ENCODE assay signal across 20 cellular contexts in the genomic region with DNA sequence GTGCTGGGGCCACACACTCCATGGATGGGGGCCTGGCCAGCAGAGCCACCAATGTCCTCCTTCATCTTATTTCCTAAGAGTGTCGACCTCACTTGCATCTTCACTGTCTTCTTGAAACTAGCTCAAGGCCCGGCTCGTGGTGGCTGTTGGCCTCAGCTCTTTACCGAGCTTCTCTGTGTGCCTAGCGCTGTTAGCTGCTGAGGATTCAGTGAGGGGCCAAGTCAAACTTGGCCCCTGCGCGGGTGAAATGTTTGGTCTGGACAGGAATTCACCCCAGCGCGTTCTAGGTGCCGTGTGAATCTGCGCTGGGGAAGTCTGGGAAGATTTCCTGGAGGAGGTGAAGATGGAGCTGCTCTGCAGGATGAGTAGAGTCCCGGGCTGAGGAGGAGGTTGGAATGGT. TPM values are rescaled to one million over a fixed set of nuclear protein-coding genes. Genes with fewer than 3 reads are reported as not detected.
DNase-seq lines count a peak whose midpoint lies in the region; ATAC-seq and TF ChIP-seq lines count a peak whose summit lies in the region.
"Had no signal": no experiment of that assay in that cellular context is flagged by ENCODE, and none has a peak within 500 bp of the region (broad histone marks: within the 10 kb centered on the region; RNA-seq: fewer than 3 reads in every experiment).

No MANE protein-coding gene starts in this region.

- H3K27me3 Mint-ChIP-seq in CD14-positive monocyte (ENCODE audit: low read depth in 3 of 3) (peaks cover 12 to 28% (median 19%) of the 10 kb centered on the region in 3 donors), endothelial cell (ENCODE audit: unreplicated experiment) (peaks cover 4% of the 10 kb centered on the region), neural progenitor cell (ENCODE audit: insufficient read depth, low read depth) (peaks cover 17% of the 10 kb centered on the region)
- peaks cover 71 to 90% of the 10 kb centered on the region in 2 donors for H3K27me3 Mint-ChIP-seq in effector memory CD8-positive, alpha-beta T cell

- ATAC-seq in effector memory CD8-positive, alpha-beta T cell (replicated peaks) = no peak
- ATAC-seq in stimulated activated effector memory CD8-positive, alpha-beta T cell treated with anti-CD3 and anti-CD28 coated beads, Interleukin-12 subunit alpha, Interleukin-12 subunit beta, amount 100 ng/mL, for 72 hours = no peak
- ATAC-seq: K562 had no signal

- peaks cover 42% of the 10 kb centered on the region for H4K20me1 ChIP-seq in neural progenitor cell (ENCODE audit: low read depth)

- H3K4me3 ChIP-seq in neural progenitor cell (no peak overlapping the region), transverse colon (no peak overlapping the region)
- H3K4me3 ChIP-seq: K562 had no signal

- H3K4me1 Mint-ChIP-seq in CD14-positive monocyte (no peaks in the 10 kb centered on the region), endothelial cell (ENCODE audit: unreplicated experiment) (peaks cover 3% of the 10 kb centered on the region), neural progenitor cell (peaks cover 49% of the 10 kb centered on the region)
- peaks cover 0 to 2% of the 10 kb centered on the region in 2 donors for H3K4me1 Mint-ChIP-seq in effector memory CD8-positive, alpha-beta T cell (ENCODE audit: low read depth in 2 of 2)
- no peaks in the 10 kb centered on the region for H3K4me1 Mint-ChIP-seq in stimulated activated effector memory CD8-positive, alpha-beta T cell treated with anti-CD3 and anti-CD28 coated beads, Interleukin-12 subunit alpha, Interleukin-12 subunit beta, amount 100 ng/mL, for 72 hours
- H3K4me1 Mint-ChIP-seq: CD4-positive, alpha-beta memory T cell had no signal

- H2AFZ ChIP-seq in neural progenitor cell (replicated peaks) = no peak overlapping the region

- H3K79me2 ChIP-seq in neural progenitor cell (ENCODE audit: low read depth) = no peaks in the 10 kb centered on the region

- DNase-seq in CD14-positive monocyte (ENCODE audit: low spot score) = peak; percentile 9
- no peak for DNase-seq in endothelial cell (ENCODE audit: low spot score)
- DNase-seq in neural progenitor cell (ENCODE audit: low spot score) = no peak
- DNase-seq in transverse colon = no peak
- no peak for DNase-seq in retina
- DNase-seq in effector memory CD8-positive, alpha-beta T cell = no peak
- DNase-seq in HT-29 (ENCODE audit: low spot score) = no peak
- DNase-seq in stimulated activated effector memory CD8-positive, alpha-beta T cell treated with anti-CD3 and anti-CD28 coated beads, Interleukin-12 subunit alpha, Interleukin-12 subunit beta, amount 100 ng/mL, for 72 hours (ENCODE audit: low spot score in 2 of 2) = no peak
- DNase-seq: CD4-positive, alpha-beta memory T cell; DND-41; GDM1; NCI-H1048; NCI-H146; NCI-H2081 treated with DMSO at 0.1 percent for 48 hours; NCI-H2227 treated with DMSO at 0.1 percent for 48 hours; NCI-H526; OCI-M1; RPMI8226 had no signal

- no peak overlapping the region for H3K4me3 Mint-ChIP-seq in CD14-positive monocyte
- no peak overlapping the region for H3K4me3 Mint-ChIP-seq in endothelial cell (ENCODE audit: unreplicated experiment)
- peak overlapping the region; percentile 31 for H3K4me3 Mint-ChIP-seq in neural progenitor cell
- no peak overlapping the region for H3K4me3 Mint-ChIP-seq in effector memory CD8-positive, alpha-beta T cell
- no peak overlapping the region for H3K4me3 Mint-ChIP-seq in stimulated activated effector memory CD8-positive, alpha-beta T cell treated with anti-CD3 and anti-CD28 coated beads, Interleukin-12 subunit alpha, Interleukin-12 subunit beta, amount 100 ng/mL, for 72 hours

- in situ Hi-C loops in transverse colon (cut with MboI; ENCODE audit: low pct_ligation_motif_present in 1 of 4, low pct_unique_long_range_greater_than_20kb in 1 of 4, low sequenced_read_pairs in 3 of 4) = no loop called here

- H3K27me3 ChIP-seq in neural progenitor cell (no peaks in the 10 kb centered on the region), transverse colon (peaks cover 6% of the 10 kb centered on the region)

- H3K27ac Mint-ChIP-seq in CD14-positive monocyte = no peak overlapping the region
- H3K27ac Mint-ChIP-seq in endothelial cell (ENCODE audit: unreplicated experiment) = peak overlapping the region; percentile 25
- peak overlapping the region; percentile 89 for H3K27ac Mint-ChIP-seq in neural progenitor cell
- H3K27ac Mint-ChIP-seq in effector memory CD8-positive, alpha-beta T cell = no peak overlapping the region
- no peak overlapping the region for H3K27ac Mint-ChIP-seq in stimulated activated effector memory CD8-positive, alpha-beta T cell treated with anti-CD3 and anti-CD28 coated beads, Interleukin-12 subunit alpha, Interleukin-12 subunit beta, amount 100 ng/mL, for 72 hours
- H3K27ac Mint-ChIP-seq: CD4-positive, alpha-beta memory T cell had no signal

- TF ChIP-seq CTCF in CD14-positive monocyte (IDR thresholded peaks at IDR 0.05) = no peak
- TF ChIP-seq CTCF in endothelial cell (IDR thresholded peaks at IDR 0.05; ENCODE audit: unreplicated experiment) = no peak
- TF ChIP-seq CTCF in neural progenitor cell (IDR thresholded peaks at IDR 0.05) = no peak
- no peak for TF ChIP-seq CTCF in transverse colon (IDR thresholded peaks at IDR 0.05)

- WGBS in transverse colon (ENCODE audit: low coverage in 1 of 2), 2 donors = 94% methylated on average over 12 of the region's 12 CpGs; no CpG with 5 or more reads in 1 of the 2 donors

- H3F3A ChIP-seq in neural progenitor cell (ENCODE audit: low read depth) = peaks cover 7% of the 10 kb centered on the region

- H3K4me2 ChIP-seq in neural progenitor cell = no peak overlapping the region

- no peak for TF ChIP-seq POLR2A in transverse colon (IDR thresholded peaks at IDR 0.05)

- TF ChIP-seq EP300 in transverse colon (IDR thresholded peaks at IDR 0.05; ENCODE audit: low read depth) = no peak

- no peak overlapping the region for H3K9ac ChIP-seq in neural progenitor cell

- no peak overlapping the region for H3K27ac ChIP-seq in neural progenitor cell
- H3K27ac ChIP-seq in transverse colon = peak overlapping the region in 3 of 4 donors; percentile 11 to 49 (median 40)
- H3K27ac ChIP-seq: HL-60 had no signal

- intact Hi-C loops in CD14-positive monocyte (cut with micrococcal nuclease) (no loop called here), transverse colon (cut with DNase I; ENCODE audit: low total_unique reads) (no loop called here)

- H3K4me1 ChIP-seq in neural progenitor cell = peaks cover 4% of the 10 kb centered on the region
- peaks cover 0 to 2% (median 1%) of the 10 kb centered on the region in 4 donors for H3K4me1 ChIP-seq in transverse colon

- H3K36me3 ChIP-seq in neural progenitor cell = no peaks in the 10 kb centered on the region
- no peaks in the 10 kb centered on the region for H3K36me3 ChIP-seq in transverse colon

- H3K9me3 ChIP-seq in neural progenitor cell (ENCODE audit: low read depth) (no peaks in the 10 kb centered on the region), transverse colon (no peaks in the 10 kb centered on the region)

- H3K9me3 Mint-ChIP-seq in CD14-positive monocyte (peaks cover 0 to 2% (median 0%) of the 10 kb centered on the region in 7 donors), endothelial cell (ENCODE audit: unreplicated experiment) (no peaks in the 10 kb centered on the region), neural progenitor cell (no peaks in the 10 kb centered on the region)
- no peaks in the 10 kb centered on the region for H3K9me3 Mint-ChIP-seq in effector memory CD8-positive, alpha-beta T cell
- H3K9me3 Mint-ChIP-seq in stimulated activated effector memory CD8-positive, alpha-beta T cell treated with anti-CD3 and anti-CD28 coated beads, Interleukin-12 subunit alpha, Interleukin-12 subunit beta, amount 100 ng/mL, for 72 hours = no peaks in the 10 kb centered on the region
- H3K9me3 Mint-ChIP-seq: CD4-positive, alpha-beta memory T cell had no signal

- H3K36me3 Mint-ChIP-seq in CD14-positive monocyte (no peaks in the 10 kb centered on the region), endothelial cell (ENCODE audit: low read depth, unreplicated experiment) (no peaks in the 10 kb centered on the region), neural progenitor cell (no peaks in the 10 kb centered on the region)
- peaks cover 3% of the 10 kb centered on the region for H3K36me3 Mint-ChIP-seq in effector memory CD8-positive, alpha-beta T cell (ENCODE audit: insufficient read depth)
- H3K36me3 Mint-ChIP-seq in stimulated activated effector memory CD8-positive, alpha-beta T cell treated with anti-CD3 and anti-CD28 coated beads, Interleukin-12 subunit alpha, Interleukin-12 subunit beta, amount 100 ng/mL, for 72 hours = no peaks in the 10 kb centered on the region
- H3K36me3 Mint-ChIP-seq: CD4-positive, alpha-beta memory T cell had no signal

RNA-seq across cellular contexts. Expression of gene SORCS2, which starts 8.5 kb away (rescaled TPM):
- under 1 TPM in 1 of 2 donors, not detected in 1; 0.46 TPM for polyA plus RNA-seq in CD14-positive monocyte
- total RNA-seq in endothelial cell (ENCODE audit: unreplicated experiment) (1.3 TPM), neural progenitor cell (ENCODE audit: low replicate concordance) (5.2 and 12.9 TPM in 2 replicates), transverse colon (1 to 10 TPM in 1 of 4 donors, under 1 TPM in 2, not detected in 1; 0.48 to 1.8 (median 0.68) TPM)
- total RNA-seq in HT-29 (2014; rRNA removed; shearing (Covaris generic)) = not detected in 2 replicates
- total RNA-seq: CD4-positive, alpha-beta memory T cell; K562 had no signal
- polyA plus RNA-seq: CD4-positive, alpha-beta memory T cell; K562 had no signal

Comparison
In these comparisons a context has a peak if more than half of its experiments do, and no peak if none do; other contexts are left out.
1. H3K27ac Mint-ChIP-seq: peak in endothelial cell (single experiment) and neural progenitor cell (single experiment); none in CD14-positive monocyte (0 of 7), effector memory CD8-positive, alpha-beta T cell (0 of 2) and stimulated activated effector memory CD8-positive, alpha-beta T cell treated with anti-CD3 and anti-CD28 coated beads, Interleukin-12 subunit alpha, Interleukin-12 subunit beta, amount 100 ng/mL, for 72 hours (single experiment).